ENCODE assay signal across 10 cellular contexts in genomic region chr10:103449208-103450144, GRCh38. TPM values are rescaled to one million over a fixed set of nuclear protein-coding genes. Genes with fewer than 3 reads are reported as not detected.
A peak's percentile ranks its signal among the peaks of the same experiment; 100 is the strongest.
DNase-seq lines count a peak whose midpoint lies in the region; ATAC-seq and TF ChIP-seq lines count a peak whose summit lies in the region.
"Had no signal": no experiment of that assay in that cellular context is flagged by ENCODE, and none has a peak within 500 bp of the region (broad histone marks: within the 10 kb centered on the region; RNA-seq: fewer than 3 reads in every experiment).

No MANE protein-coding gene starts in this region.

- ATAC-seq in HG03520 (IDR thresholded peaks at IDR 0.05; ENCODE audit: unreplicated experiment) = no peak
- ATAC-seq in GM18511 (IDR thresholded peaks at IDR 0.05; ENCODE audit: unreplicated experiment) = no peak

- peak overlapping the region; percentile 42; the same call in 1 of the 2 replicates for H3K4me3 ChIP-seq in ACC112 (ENCODE audit: low read depth, low read length)
- H3K4me3 ChIP-seq in dorsolateral prefrontal cortex = peak overlapping the region in 31 of 59 donors; percentile 2 to 81 (median 20)
- no peak overlapping the region for H3K4me3 ChIP-seq in neural progenitor cell
- H3K4me3 ChIP-seq: SJCRH30 had no signal

- H3K27me3 ChIP-seq in ACC112 (ENCODE audit: insufficient read depth, low read length) (no peaks in the 10 kb centered on the region), dorsolateral prefrontal cortex (no peaks in the 10 kb centered on the region), neural progenitor cell (no peaks in the 10 kb centered on the region)
- H3K27me3 ChIP-seq: SJCRH30 had no signal

- H3K36me3 Mint-ChIP-seq in HFFc6 (ENCODE audit: low read depth) (peaks cover 43% of the 10 kb centered on the region), neural progenitor cell (peaks cover 13% of the 10 kb centered on the region)

- H3K9me3 ChIP-seq in neural progenitor cell (ENCODE audit: low read depth) = no peaks in the 10 kb centered on the region
- H3K9me3 ChIP-seq: SJCRH30 had no signal

- H4K20me1 ChIP-seq in neural progenitor cell (ENCODE audit: low read depth) = no peaks in the 10 kb centered on the region

- H2AFZ ChIP-seq in ACC112 (ENCODE audit: low read length, unreplicated experiment) (no peak overlapping the region), neural progenitor cell (replicated peaks) (no peak overlapping the region)

- H3K27ac Mint-ChIP-seq in HFFc6 = peak overlapping the region; percentile 90
- peak overlapping the region; percentile 84 for H3K27ac Mint-ChIP-seq in neural progenitor cell

- TF ChIP-seq CTCF in HFFc6 (IDR thresholded peaks at IDR 0.05) (no peak), dorsolateral prefrontal cortex (IDR thresholded peaks at IDR 0.05 in 54 of 56, conservative IDR thresholded peaks at IDR 0.05 in 2 of 56; ENCODE audit: low read depth in 1 of 56, partially characterized antibody in 56 of 56) (no peak), neural progenitor cell (IDR thresholded peaks at IDR 0.05) (no peak)

- H3K4me2 ChIP-seq in neural progenitor cell = no peak overlapping the region

- H3K27me3 Mint-ChIP-seq in HFFc6 (ENCODE audit: insufficient read depth) (peaks cover 8% of the 10 kb centered on the region), neural progenitor cell (ENCODE audit: insufficient read depth, low read depth) (peaks cover 12% of the 10 kb centered on the region)

- H3K4me3 Mint-ChIP-seq in HFFc6 (peak overlapping the region; percentile 91), neural progenitor cell (peak overlapping the region; percentile 36)

- H3F3A ChIP-seq in neural progenitor cell (ENCODE audit: low read depth) = no peaks in the 10 kb centered on the region

- H3K27ac ChIP-seq in ACC112 (ENCODE audit: low read depth, low read length) = peak overlapping the region; percentile 75
- H3K27ac ChIP-seq in dorsolateral prefrontal cortex = peak overlapping the region in 28 of 59 donors; percentile 5 to 93 (median 48)
- H3K27ac ChIP-seq in neural progenitor cell = no peak overlapping the region
- H3K27ac ChIP-seq: SJCRH30 had no signal

- H3K9me3 Mint-ChIP-seq in HFFc6 (no peaks in the 10 kb centered on the region), neural progenitor cell (no peaks in the 10 kb centered on the region)

- DNase-seq in HFFc6 (no peak), dorsolateral prefrontal cortex (peak in 1 of 10 donors; percentile 27), neural progenitor cell (ENCODE audit: low spot score) (no peak), D341Med (ENCODE audit: low spot score) (no peak), SKM-1 (lab: John Stamatoyannopoulos, UW; ENCODE audit: unreplicated experiment) (no peak)
- DNase-seq: NCI-H1930, SJCRH30 had no signal

- H3K4me1 Mint-ChIP-seq in HFFc6 (ENCODE audit: low read depth) (peaks cover 81% of the 10 kb centered on the region), neural progenitor cell (no peaks in the 10 kb centered on the region)

- H3K9ac ChIP-seq in neural progenitor cell = no peak overlapping the region

- peaks cover 22% of the 10 kb centered on the region; the same call in 1 of the 2 replicates for H3K36me3 ChIP-seq in ACC112 (ENCODE audit: insufficient read depth, low read length)
- H3K36me3 ChIP-seq in neural progenitor cell = no peaks in the 10 kb centered on the region

- H3K79me2 ChIP-seq in ACC112 (ENCODE audit: control insufficient read depth, insufficient read depth, low read length, unreplicated experiment) = peaks cover 22% of the 10 kb centered on the region
- H3K79me2 ChIP-seq in neural progenitor cell (ENCODE audit: low read depth) = no peaks in the 10 kb centered on the region

- H3K4me1 ChIP-seq in ACC112 (ENCODE audit: control insufficient read depth, insufficient read depth, low read length, unreplicated experiment) = peaks cover 44% of the 10 kb centered on the region
- H3K4me1 ChIP-seq in neural progenitor cell = peaks cover 3% of the 10 kb centered on the region

- intact Hi-C loops in dorsolateral prefrontal cortex (cut with DNase I) = no loop called here

RNA-seq across cellular contexts. Expression of gene CALHM2, which starts 2.7 kb away (rescaled TPM):
- 10 to 100 TPM; 41.0 to 46.0 (median 45.1) TPM for total RNA-seq in HFFc6 (2021; fragmentation: NEBNext Ultra II Directional; extraction: Animal tissue kit (Norgen Biotek cat#: 25700))
- total RNA-seq in dorsolateral prefrontal cortex (10 to 100 TPM in 97 of 120 experiments, 1 to 10 TPM in 23; 4.9 to 25.1 (median 12.7) TPM), neural progenitor cell (ENCODE audit: low replicate concordance) (2.1 TPM in 1 of 2 replicates, not detected in the other)

RNA-seq across cellular contexts. Expression of gene CALHM1, which starts 9.2 kb away (rescaled TPM):
- total RNA-seq in HFFc6 (2021; fragmentation: NEBNext Ultra II Directional; extraction: Animal tissue kit (Norgen Biotek cat#: 25700)) = not detected
- total RNA-seq in dorsolateral prefrontal cortex (1 to 10 TPM; 1.0 to 6.3 (median 3.0) TPM), neural progenitor cell (ENCODE audit: low replicate concordance) (0.06 TPM in 1 of 2 replicates, not detected in the other)

RNA-seq across cellular contexts. Expression of gene CALHM3, which starts 29.6 kb away (rescaled TPM):
- under 1 TPM in 1 of 6 experiments, not detected in 5; 0.09 TPM for total RNA-seq in HFFc6 (2021; fragmentation: NEBNext Ultra II Directional; extraction: Animal tissue kit (Norgen Biotek cat#: 25700))
- total RNA-seq in dorsolateral prefrontal cortex = under 1 TPM in 8 of 120 experiments, not detected in 112; 0.25 to 0.42 (median 0.33) TPM
- not detected in 2 replicates for total RNA-seq in neural progenitor cell (ENCODE audit: low replicate concordance)
- total RNA-seq: SJCRH30 had no signal

RNA-seq across cellular contexts. Expression of gene NEURL1, which starts 44.0 kb away (rescaled TPM):
- total RNA-seq in HFFc6 (2021; fragmentation: NEBNext Ultra II Directional; extraction: Animal tissue kit (Norgen Biotek cat#: 25700)) = under 1 TPM; 0.06 to 0.46 (median 0.27) TPM
- total RNA-seq in dorsolateral prefrontal cortex = 100 to 1,000 TPM in 16 of 120 experiments, 10 to 100 TPM in 104; 27.2 to 125 (median 84.1) TPM
- total RNA-seq in neural progenitor cell (ENCODE audit: low replicate concordance) = 0.06 and 1.5 TPM in 2 replicates

RNA-seq across cellular contexts. Expression of gene PDCD11, which starts 53.0 kb away (rescaled TPM):
- total RNA-seq in HFFc6 (2021; fragmentation: NEBNext Ultra II Directional; extraction: Animal tissue kit (Norgen Biotek cat#: 25700)) = 10 to 100 TPM; 30.8 to 38.4 (median 32.1) TPM
- total RNA-seq in dorsolateral prefrontal cortex = 10 to 100 TPM; 13.8 to 28.8 (median 19.8) TPM
- total RNA-seq in neural progenitor cell (ENCODE audit: low replicate concordance) = 42.8 and 44.1 TPM in 2 replicates
